Comparison of ENCODE assay signal across 4 cellular contexts in the genomic region with DNA sequence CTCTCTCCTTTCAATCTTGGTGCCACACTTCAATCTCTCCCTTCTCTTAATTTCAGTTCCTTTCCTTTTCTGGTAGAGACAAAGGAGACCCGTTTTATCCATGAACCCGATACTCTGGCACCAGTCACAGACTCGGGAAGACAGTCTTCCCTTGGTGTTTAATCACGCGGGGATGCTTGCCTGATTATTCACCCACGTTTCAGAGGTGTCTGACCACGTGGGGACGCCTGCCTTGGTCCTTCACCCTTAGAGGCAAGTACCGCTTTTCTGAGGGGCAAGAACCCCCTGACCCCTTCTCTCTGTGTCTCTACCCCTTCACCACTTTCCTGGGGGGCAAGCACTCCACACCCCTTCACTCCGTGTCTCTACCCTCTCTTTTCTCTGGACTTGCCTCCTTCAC. TPM values are rescaled to one million over a fixed set of nuclear protein-coding genes. Genes with fewer than 3 reads are reported as not detected.
A peak's percentile ranks its signal among the peaks of the same experiment; 100 is the strongest.
DNase-seq lines count a peak whose midpoint lies in the region; ATAC-seq, FAIRE-seq and TF ChIP-seq lines count a peak whose summit lies in the region.
"Not testable (repeated sequence)": the region's sequence is repeated elsewhere in the genome, so short reads cannot be mapped to it uniquely, and the experiment has no call there.

No MANE protein-coding gene starts in this region.

- peak overlapping the region; percentile 60 for H3K4me3 Mint-ChIP-seq in endodermal cell
- not testable (repeated sequence) for H3K4me3 Mint-ChIP-seq in memory B cell

- H3K9me3 Mint-ChIP-seq in endodermal cell, memory B cell: not testable (repeated sequence)

- not testable (repeated sequence) for H3K36me3 Mint-ChIP-seq in endodermal cell (ENCODE audit: low read depth); memory B cell

- H4K20me1 ChIP-seq in K562 (replicated peaks; ENCODE audit: control insufficient read depth, insufficient read depth, low read length): not testable (repeated sequence)

- H3K9me3 ChIP-seq in HUES6 (ENCODE audit: control insufficient read depth, insufficient read depth, low read depth, low read length); K562 (replicated peaks; ENCODE audit: control insufficient read depth, insufficient read depth, low read depth, low read length); endodermal cell (ENCODE audit: control insufficient read depth, low read length): not testable (repeated sequence)

- peaks cover 15% of the 10 kb centered on the region for H3K4me1 ChIP-seq in HUES6 (ENCODE audit: control insufficient read depth, insufficient read depth, low read length)
- H3K4me1 ChIP-seq in K562 (replicated peaks in 1 of 2; ENCODE audit: control insufficient read depth in 2 of 2, insufficient read depth in 2 of 2, low read length in 2 of 2); endodermal cell (ENCODE audit: control insufficient read depth, insufficient read depth, low read length): not testable (repeated sequence)

- not testable (repeated sequence) for H3K27me3 ChIP-seq in HUES6 (ENCODE audit: control insufficient read depth, insufficient read depth, low read length); K562 (ENCODE audit: control insufficient read depth in 2 of 2, insufficient read depth in 2 of 2, low read length in 2 of 2); endodermal cell (ENCODE audit: control insufficient read depth, insufficient read depth, low read length, poor library complexity, severe bottlenecking)

- not testable (repeated sequence) for ATAC-seq in K562; memory B cell (ENCODE audit: low read depth)

- DNase-seq in K562 (ENCODE audit: extremely low read depth in 1 of 4, low spot score in 3 of 4); endodermal cell; memory B cell (ENCODE audit: low spot score in 2 of 2): not testable (repeated sequence)

- peak overlapping the region; percentile 93 for H3K27ac Mint-ChIP-seq in endodermal cell
- peak overlapping the region; percentile 26 for H3K27ac Mint-ChIP-seq in memory B cell

- TF ChIP-seq CTCF in K562 (IDR thresholded peaks at IDR 0.05 in 2 of 3, conservative IDR thresholded peaks at IDR 0.05 in 1 of 3; ENCODE audit: insufficient read depth in 2 of 3, low read depth in 1 of 3, low read length in 3 of 3); endodermal cell (conservative IDR thresholded peaks at IDR 0.05): not testable (repeated sequence)

- in situ Hi-C loops in K562 (cut with MboI): not testable (repeated sequence)

- intact Hi-C loops in K562 (cut with micrococcal nuclease): not testable (repeated sequence)

- peak overlapping the region; percentile 58 for H3K9ac ChIP-seq in HUES6 (ENCODE audit: low read length)
- H3K9ac ChIP-seq in K562 (ENCODE audit: insufficient read depth in 1 of 2, low read depth in 2 of 2, low read length in 2 of 2); endodermal cell (ENCODE audit: extremely low read depth, low read length, poor library complexity, severe bottlenecking): not testable (repeated sequence)

- not testable (repeated sequence) for H3K27me3 Mint-ChIP-seq in endodermal cell (ENCODE audit: insufficient read depth); memory B cell

- H3K4me2 ChIP-seq in K562 (ENCODE audit: insufficient read depth, low read length): not testable (repeated sequence)

- not testable (repeated sequence) for H3K27ac ChIP-seq in HUES6 (ENCODE audit: low read depth, low read length); K562 (ENCODE audit: extremely low read depth, low read depth, low read length); endodermal cell (ENCODE audit: low read depth, low read length)

- not testable (repeated sequence) for H3K9me1 ChIP-seq in K562 (ENCODE audit: control insufficient read depth, insufficient read depth, low read length)

- H2AFZ ChIP-seq in K562 (ENCODE audit: low read depth, low read length): not testable (repeated sequence)

- not testable (repeated sequence) for BruUV-seq in K562 (replicated peaks; lab: Mats Ljungman, UMichigan)

- CTCF ChIA-PET in K562 (lab: Yijun Ruan, JAX; ENCODE audit: low intra/inter-chr PET ratio): not testable (repeated sequence)

- POLR2A ChIA-PET in K562 (lab: Yijun Ruan, JAX): not testable (repeated sequence)

- TF ChIP-seq EP300 in K562 (IDR thresholded peaks at IDR 0.05; ENCODE audit: low read length): not testable (repeated sequence)

- peak overlapping the region; percentile 26; the same call in 1 of the 2 replicates for H3K4me3 ChIP-seq in HUES6 (ENCODE audit: low read depth, low read length)
- H3K4me3 ChIP-seq in K562; endodermal cell (ENCODE audit: low read length): not testable (repeated sequence)

- not testable (repeated sequence) for FAIRE-seq in K562 (lab: Jason Lieb, UNC)

- H3K36me3 ChIP-seq in HUES6 (ENCODE audit: control insufficient read depth, insufficient read depth, low read length); K562 (ENCODE audit: control insufficient read depth, insufficient read depth, low read length); endodermal cell (ENCODE audit: control insufficient read depth, insufficient read depth, low read length): not testable (repeated sequence)

- WGBS in K562 (ENCODE audit: insufficient coverage, low coverage, missing lambda C conversion rate): 6% methylated on average over 10 of the region's 10 CpGs
- WGBS in endodermal cell (ENCODE audit: insufficient coverage in 1 of 2, insufficient read length in 1 of 2), 2 experiments: 68 to 81% methylated on average over 9 to 10 of the region's 10 CpGs

- not testable (repeated sequence) for TF ChIP-seq RAD21 in K562 (CRISPR knock-in tag; conservative IDR thresholded peaks at IDR 0.05 in 1 of 2, IDR thresholded peaks at IDR 0.05 in 1 of 2)

- not testable (repeated sequence) for H3K79me2 ChIP-seq in K562 (ENCODE audit: control insufficient read depth, insufficient read depth, low read length)

- not testable (repeated sequence) for TF ChIP-seq POLR2A in K562 (conservative IDR thresholded peaks at IDR 0.05)

- peaks cover 38% of the 10 kb centered on the region for H3K4me1 Mint-ChIP-seq in endodermal cell
- not testable (repeated sequence) for H3K4me1 Mint-ChIP-seq in memory B cell

RNA-seq across cellular contexts. Expression of a gene that starts 24.2 kb away (rescaled TPM):
- total RNA-seq in K562 (2011; cell fraction: chromatin; rRNA removed; ENCODE audit: low replicate concordance): 28.2 and 61.8 TPM in 2 replicates
- total RNA-seq in K562 (2011; cell fraction: nucleolus; rRNA removed): 16.7 and 26.5 TPM in 2 replicates
- 37.0 and 53.3 TPM in 2 replicates for total RNA-seq in K562 (2011; cell fraction: nucleoplasm; rRNA removed)
- total RNA-seq in K562 (2014; rRNA removed): 13.2 and 13.8 TPM in 2 replicates
- 23.6 and 25.5 TPM in 2 replicates for total RNA-seq in K562 (2014; rRNA removed; fragmentation: Illumina TruSeq; extraction: Trizol)
- total RNA-seq in K562 (2015; rRNA removed; fragmentation: Illumina TruSeq; extraction: Trizol): 19.0 and 19.6 TPM in 2 replicates
- 15.1 and 16.3 TPM in 2 replicates for total RNA-seq in K562 (2021)
- 19.3 and 22.5 TPM in 2 replicates for polyA plus RNA-seq in K562 (2011; rRNA removed)
- polyA plus RNA-seq in K562 (2011; cell fraction: cytosol; rRNA removed): 4.2 and 11.0 TPM in 2 replicates
- 21.9 and 28.3 TPM in 2 replicates for polyA plus RNA-seq in K562 (2011; cell fraction: nucleus; rRNA removed)
- 10.2 and 12.4 TPM in 2 replicates for polyA plus RNA-seq in K562 (2012)
- 19.8 and 24.2 TPM in 2 replicates for polyA plus RNA-seq in K562 (2014; fragmentation: Illumina TruSeq; extraction: Trizol)
- 1 to 10 TPM; 6.4 to 8.7 TPM for polyA plus RNA-seq in K562 (2014; fragmentation: Nextera tagmentation; extraction: Ambion mirVana)
- 17.0 and 20.5 TPM in 2 replicates for polyA plus RNA-seq in K562 (2014; rRNA removed)
- polyA minus RNA-seq in K562 (2011; rRNA and poly(A)+ RNA removed): 26.3 and 37.3 TPM in 2 replicates
- 8.8 and 12.1 TPM in 2 replicates for polyA minus RNA-seq in K562 (2011; cell fraction: cytosol; rRNA and poly(A)+ RNA removed)
- 18.8 and 43.0 TPM in 2 replicates for polyA minus RNA-seq in K562 (2011; cell fraction: nucleus; rRNA and poly(A)+ RNA removed)
- total RNA-seq in endodermal cell: 10 to 100 TPM; 44.1 to 64.6 TPM
- 43.1 TPM for polyA plus RNA-seq in endodermal cell (2013, experiment 1 of 2)
- polyA plus RNA-seq in endodermal cell (2013, experiment 2 of 2): 37.0 TPM
